1 cellular context compared by ENCODE assay signal in the genomic region with DNA sequence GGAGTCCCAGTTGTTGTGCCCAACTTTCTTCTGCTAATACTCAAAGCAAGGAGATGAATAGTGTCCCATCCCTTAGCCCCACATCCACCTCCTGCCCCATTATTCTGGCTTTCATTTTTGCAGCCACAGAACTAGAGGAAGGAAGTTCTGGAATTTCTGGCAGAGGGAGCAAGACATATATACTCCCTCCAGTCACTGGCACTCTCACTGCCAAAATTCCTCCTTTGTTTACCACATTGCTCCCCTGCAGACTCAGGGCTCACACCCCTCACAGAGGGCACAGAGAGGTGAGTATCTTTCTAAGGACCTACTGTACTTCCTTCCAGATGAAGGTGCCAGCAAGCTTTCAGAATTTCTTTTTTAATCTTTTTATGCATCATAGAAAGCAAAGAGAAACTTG.
TF ChIP-seq lines count a peak whose summit lies in the region.

No MANE protein-coding gene starts in this region.

TF ChIP-seq in SK-N-SH, 30 proteins besides CTCF, POLR2A, EP300 and RAD21 (continued from another document):
- TF ChIP-seq, protein P1, sequence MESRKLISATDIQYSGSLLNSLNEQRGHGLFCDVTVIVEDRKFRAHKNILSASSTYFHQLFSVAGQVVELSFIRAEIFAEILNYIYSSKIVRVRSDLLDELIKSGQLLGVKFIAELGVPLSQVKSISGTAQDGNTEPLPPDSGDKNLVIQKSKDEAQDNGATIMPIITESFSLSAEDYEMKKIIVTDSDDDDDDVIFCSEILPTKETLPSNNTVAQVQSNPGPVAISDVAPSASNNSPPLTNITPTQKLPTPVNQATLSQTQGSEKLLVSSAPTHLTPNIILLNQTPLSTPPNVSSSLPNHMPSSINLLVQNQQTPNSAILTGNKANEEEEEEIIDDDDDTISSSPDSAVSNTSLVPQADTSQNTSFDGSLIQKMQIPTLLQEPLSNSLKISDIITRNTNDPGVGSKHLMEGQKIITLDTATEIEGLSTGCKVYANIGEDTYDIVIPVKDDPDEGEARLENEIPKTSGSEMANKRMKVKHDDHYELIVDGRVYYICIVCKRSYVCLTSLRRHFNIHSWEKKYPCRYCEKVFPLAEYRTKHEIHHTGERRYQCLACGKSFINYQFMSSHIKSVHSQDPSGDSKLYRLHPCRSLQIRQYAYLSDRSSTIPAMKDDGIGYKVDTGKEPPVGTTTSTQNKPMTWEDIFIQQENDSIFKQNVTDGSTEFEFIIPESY (IDR thresholded peaks at IDR 0.05; ENCODE audit: borderline replicate concordance, low read depth) = no peak
- no peak for TF ChIP-seq CHD2 (IDR thresholded peaks at IDR 0.05; ENCODE audit: low read length, partially characterized antibody)
- TF ChIP-seq YY1 (IDR thresholded peaks at IDR 0.05; ENCODE audit: low read depth) = no peak
- no peak for TF ChIP-seq RFX5 (IDR thresholded peaks at IDR 0.05; ENCODE audit: low read length)
- peak; percentile 79 for TF ChIP-seq RXRA (IDR thresholded peaks at IDR 0.05; ENCODE audit: borderline replicate concordance, low read depth)
- no peak for TF ChIP-seq NRF1 (IDR thresholded peaks at IDR 0.05; ENCODE audit: low read depth, low read length)
- peak; percentile 88 for TF ChIP-seq NFIC (IDR thresholded peaks at IDR 0.05; ENCODE audit: borderline replicate concordance)
- no peak for TF ChIP-seq SMC3 (IDR thresholded peaks at IDR 0.05; ENCODE audit: low read depth, low read length)
- no peak for TF ChIP-seq TAF1 (IDR thresholded peaks at IDR 0.05; ENCODE audit: borderline replicate concordance, low read depth, low read length)
TF ChIP-seq in SK-N-SH: peak in this region for 7.
